19 cellular contexts compared by ENCODE assay signal in the genomic region with DNA sequence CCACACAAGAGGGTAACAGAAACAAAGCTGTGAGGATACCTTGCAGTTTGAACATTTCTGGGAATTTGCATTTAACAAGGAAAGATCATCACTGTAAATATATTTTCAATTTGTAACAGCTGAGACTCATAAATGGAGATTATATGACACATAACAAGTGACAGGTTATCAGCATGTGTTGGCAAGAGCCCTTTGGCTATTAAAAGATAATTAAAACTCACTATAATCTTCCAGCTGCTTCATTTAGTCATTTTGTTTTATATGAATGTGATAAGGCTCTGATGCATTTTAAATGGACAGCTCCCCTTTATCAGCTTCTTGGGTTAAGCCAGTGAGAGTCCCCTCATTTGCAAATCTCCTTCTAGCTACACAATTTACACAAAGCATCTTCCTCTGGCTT. TPM values are rescaled to one million over a fixed set of nuclear protein-coding genes. Genes with fewer than 3 reads are reported as not detected.
DNase-seq lines count a peak whose midpoint lies in the region; TF ChIP-seq lines count a peak whose summit lies in the region.
"Had no signal": no experiment of that assay in that cellular context is flagged by ENCODE, and none has a peak within 500 bp of the region (broad histone marks: within the 10 kb centered on the region; RNA-seq: fewer than 3 reads in every experiment).

No MANE protein-coding gene starts in this region.

- in situ Hi-C loops in HAP-1 (cut with MboI; ENCODE audit: low sequenced_read_pairs): no loop called here

- H2BK12ac ChIP-seq in trophoblast cell (ENCODE audit: low read length): no peak overlapping the region

- no peak overlapping the region for H4K12ac ChIP-seq in trophoblast cell (ENCODE audit: low read depth, low read length)

- DNase-seq in NCI-H69 (lab: John Stamatoyannopoulos, UW): peak; percentile 34
- peak; percentile 71 for DNase-seq in fibroblast of villous mesenchyme (ENCODE audit: low read depth)
- no peak for DNase-seq in tibial artery
- DNase-seq in trophoblast cell: no peak
- no peak for DNase-seq in SK-N-DZ (ENCODE audit: low spot score)
- DNase-seq in HAP-1 (ENCODE audit: low spot score in 2 of 2): no peak
- DNase-seq in GM03348 (ENCODE audit: low spot score): no peak
- DNase-seq: activated B cell treated with CpG ODN at 0.5 μM for 24 hours; activated CD4-positive, alpha-beta T cell treated with anti-CD3 and anti-CD28 coated beads, Interleukin-2, amount 50 U/mL, for 48 hours; activated CD8-positive, alpha-beta memory T cell treated with anti-CD3 and anti-CD28 coated beads, Interleukin-2, amount 50 U/mL, for 48 hours; DND-41; MG63; NK-92 treated with Interleukin-12 subunit alpha and Interleukin-12 subunit beta, amount 100 ng/mL, for 24 hours; SHP77; T1000 had no signal

- no peak for TF ChIP-seq EP300 in neural cell (conservative IDR thresholded peaks at IDR 0.05; ENCODE audit: poor library complexity, severe bottlenecking)

- H3K23ac ChIP-seq in trophoblast cell (ENCODE audit: low read length): no peak overlapping the region

- H3K4ac ChIP-seq in trophoblast cell (ENCODE audit: low read depth, low read length): no peak overlapping the region

- H3K4me3 ChIP-seq in fibroblast of villous mesenchyme (ENCODE audit: low read depth, low read length) (no peak overlapping the region), neural cell (ENCODE audit: low read length) (no peak overlapping the region), tibial artery (no peak overlapping the region), trophoblast cell (ENCODE audit: low read depth, low read length) (no peak overlapping the region), HAP-1 (no peak overlapping the region)
- H3K4me3 ChIP-seq: ascending aorta, K562, MG63 had no signal

- H3K27ac ChIP-seq in neural cell (ENCODE audit: low read length) (peak overlapping the region; percentile 18), tibial artery (peak overlapping the region; percentile 35 to 41), trophoblast cell (ENCODE audit: low read depth, low read length) (no peak overlapping the region)
- H3K27ac ChIP-seq: C4-2B had no signal

- H3F3A ChIP-seq in neural cell (ENCODE audit: insufficient read depth, low read length, poor library complexity, severe bottlenecking): no peaks in the 10 kb centered on the region

- H3K9me2 ChIP-seq in neural cell (ENCODE audit: insufficient read depth, low read length): no peaks in the 10 kb centered on the region

- H3K18ac ChIP-seq in trophoblast cell (ENCODE audit: low read length): no peak overlapping the region

- H4K20me1 ChIP-seq in neural cell (ENCODE audit: insufficient read depth): no peaks in the 10 kb centered on the region

- H2AFZ ChIP-seq in neural cell (ENCODE audit: low read depth, low read length) (no peak overlapping the region), trophoblast cell (ENCODE audit: insufficient read depth, low read length, poor library complexity) (no peak overlapping the region)

- H3K27me3 ChIP-seq in neural cell (ENCODE audit: insufficient read depth, low read depth, low read length) (no peaks in the 10 kb centered on the region), tibial artery (no peaks in the 10 kb centered on the region), trophoblast cell (ENCODE audit: insufficient read depth, low read length) (no peaks in the 10 kb centered on the region), HAP-1 (ENCODE audit: low read depth) (no peaks in the 10 kb centered on the region)
- H3K27me3 ChIP-seq: ascending aorta, MG63 had no signal

- no peak for TF ChIP-seq RAD21 in neural cell (conservative IDR thresholded peaks at IDR 0.05)

- H4K91ac ChIP-seq in trophoblast cell (ENCODE audit: low read depth, low read length): no peak overlapping the region

- H3K9me3 ChIP-seq in neural cell (ENCODE audit: low read length) (no peaks in the 10 kb centered on the region), tibial artery (no peaks in the 10 kb centered on the region), trophoblast cell (ENCODE audit: insufficient read depth, low read depth, low read length) (no peaks in the 10 kb centered on the region), HAP-1 (no peaks in the 10 kb centered on the region)
- H3K9me3 ChIP-seq: ascending aorta, MG63 had no signal

- H3K79me2 ChIP-seq in neural cell (replicated peaks; ENCODE audit: insufficient read depth, low read length) (no peaks in the 10 kb centered on the region), trophoblast cell (ENCODE audit: control insufficient read depth, insufficient read depth, low read length, poor library complexity) (no peaks in the 10 kb centered on the region)

- peaks cover 2% of the 10 kb centered on the region for H3K79me1 ChIP-seq in trophoblast cell (ENCODE audit: low read length)

- no peak overlapping the region for H2AK5ac ChIP-seq in trophoblast cell (ENCODE audit: low read length)

- H2BK5ac ChIP-seq in trophoblast cell (ENCODE audit: low read depth, low read length, poor library complexity): no peak overlapping the region

- no peak overlapping the region for H3K14ac ChIP-seq in trophoblast cell (ENCODE audit: low read length)

- H3K36me3 ChIP-seq in neural cell (ENCODE audit: insufficient read depth, low read length) (no peaks in the 10 kb centered on the region), tibial artery (no peaks in the 10 kb centered on the region), trophoblast cell (ENCODE audit: control insufficient read depth in 1 of 2, insufficient read depth in 2 of 2, low read length in 2 of 2) (peaks cover 0 to 5% of the 10 kb centered on the region in 2 experiments), HAP-1 (replicated peaks) (no peaks in the 10 kb centered on the region)
- H3K36me3 ChIP-seq: ascending aorta had no signal

- intact Hi-C loops in tibial artery (cut with DNase I; ENCODE audit: low total_unique reads): no loop called here

- TF ChIP-seq CTCF in fibroblast of villous mesenchyme (IDR thresholded peaks at IDR 0.05; ENCODE audit: insufficient read depth, low read depth, low read length): no peak
- TF ChIP-seq CTCF in neural cell (IDR thresholded peaks at IDR 0.05; ENCODE audit: poor library complexity, severe bottlenecking): no peak
- TF ChIP-seq CTCF in tibial artery (IDR thresholded peaks at IDR 0.05): no peak

- H3K4me2 ChIP-seq in neural cell (ENCODE audit: low read length) (peak overlapping the region; percentile 12), trophoblast cell (ENCODE audit: low read length) (no peak overlapping the region)

- H3K4me1 ChIP-seq in tibial artery: peaks cover 0 to 44% (median 28%) of the 10 kb centered on the region in 4 donors
- peaks cover 3 to 13% of the 10 kb centered on the region in 2 experiments for H3K4me1 ChIP-seq in trophoblast cell (ENCODE audit: control insufficient read depth in 1 of 2, insufficient read depth in 2 of 2, low read length in 2 of 2)
- H3K4me1 ChIP-seq in HAP-1: peaks cover 10% of the 10 kb centered on the region
- H3K4me1 ChIP-seq: ascending aorta had no signal

- H4K8ac ChIP-seq in trophoblast cell (ENCODE audit: low read depth, low read length): no peak overlapping the region

- no peak overlapping the region for H3K9ac ChIP-seq in neural cell (ENCODE audit: low read length)
- no peak overlapping the region for H3K9ac ChIP-seq in trophoblast cell (ENCODE audit: low read length)

- no peak overlapping the region for H2BK120ac ChIP-seq in trophoblast cell (ENCODE audit: insufficient read depth, low read length, poor library complexity)

TF ChIP-seq in neural cell, 6 proteins besides CTCF, POLR2A, EP300 and RAD21:
- TF ChIP-seq SMC3 (conservative IDR thresholded peaks at IDR 0.05; ENCODE audit: poor library complexity): no peak
- no peak for TF ChIP-seq POLR2AphosphoS5 (IDR thresholded peaks at IDR 0.05)
- TF ChIP-seq MXI1 (conservative IDR thresholded peaks at IDR 0.05; ENCODE audit: poor library complexity, severe bottlenecking): no peak
- no peak for TF ChIP-seq TAF1 (IDR thresholded peaks at IDR 0.05; ENCODE audit: low read depth)
- TF ChIP-seq EZH2 (IDR thresholded peaks at IDR 0.05; ENCODE audit: borderline replicate concordance, insufficient read depth, low read length, poor library complexity, severe bottlenecking): no peak
- TF ChIP-seq, protein P1, sequence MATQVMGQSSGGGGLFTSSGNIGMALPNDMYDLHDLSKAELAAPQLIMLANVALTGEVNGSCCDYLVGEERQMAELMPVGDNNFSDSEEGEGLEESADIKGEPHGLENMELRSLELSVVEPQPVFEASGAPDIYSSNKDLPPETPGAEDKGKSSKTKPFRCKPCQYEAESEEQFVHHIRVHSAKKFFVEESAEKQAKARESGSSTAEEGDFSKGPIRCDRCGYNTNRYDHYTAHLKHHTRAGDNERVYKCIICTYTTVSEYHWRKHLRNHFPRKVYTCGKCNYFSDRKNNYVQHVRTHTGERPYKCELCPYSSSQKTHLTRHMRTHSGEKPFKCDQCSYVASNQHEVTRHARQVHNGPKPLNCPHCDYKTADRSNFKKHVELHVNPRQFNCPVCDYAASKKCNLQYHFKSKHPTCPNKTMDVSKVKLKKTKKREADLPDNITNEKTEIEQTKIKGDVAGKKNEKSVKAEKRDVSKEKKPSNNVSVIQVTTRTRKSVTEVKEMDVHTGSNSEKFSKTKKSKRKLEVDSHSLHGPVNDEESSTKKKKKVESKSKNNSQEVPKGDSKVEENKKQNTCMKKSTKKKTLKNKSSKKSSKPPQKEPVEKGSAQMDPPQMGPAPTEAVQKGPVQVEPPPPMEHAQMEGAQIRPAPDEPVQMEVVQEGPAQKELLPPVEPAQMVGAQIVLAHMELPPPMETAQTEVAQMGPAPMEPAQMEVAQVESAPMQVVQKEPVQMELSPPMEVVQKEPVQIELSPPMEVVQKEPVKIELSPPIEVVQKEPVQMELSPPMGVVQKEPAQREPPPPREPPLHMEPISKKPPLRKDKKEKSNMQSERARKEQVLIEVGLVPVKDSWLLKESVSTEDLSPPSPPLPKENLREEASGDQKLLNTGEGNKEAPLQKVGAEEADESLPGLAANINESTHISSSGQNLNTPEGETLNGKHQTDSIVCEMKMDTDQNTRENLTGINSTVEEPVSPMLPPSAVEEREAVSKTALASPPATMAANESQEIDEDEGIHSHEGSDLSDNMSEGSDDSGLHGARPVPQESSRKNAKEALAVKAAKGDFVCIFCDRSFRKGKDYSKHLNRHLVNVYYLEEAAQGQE (IDR thresholded peaks at IDR 0.05; ENCODE audit: borderline replicate concordance): no peak

RNA-seq across cellular contexts. Expression of a gene that starts 27.8 kb away (rescaled TPM):
- total RNA-seq in fibroblast of villous mesenchyme: 48.0 and 52.2 TPM in 2 replicates
- polyA plus RNA-seq in neural cell: 0.05 TPM in 1 of 2 replicates, not detected in the other
- polyA minus RNA-seq in neural cell: 0.23 and 0.73 TPM in 2 replicates
- polyA plus RNA-seq in trophoblast cell (2013): 3.3 and 3.6 TPM in 2 replicates
- 1.2 and 2.8 TPM in 2 replicates for polyA plus RNA-seq in SK-N-DZ (2014; cell fraction: cytosol; rRNA removed)
- 1.7 and 2.4 TPM in 2 replicates for polyA plus RNA-seq in SK-N-DZ (2014; cell fraction: nucleus; rRNA removed)
- polyA plus RNA-seq: K562 had no signal

Comparison
In these comparisons a context has a peak if more than half of its experiments do, and no peak if none do; other contexts are left out.
1. DNase-seq: peak in NCI-H69 (single experiment) and fibroblast of villous mesenchyme (single experiment); none in tibial artery (0 of 2), trophoblast cell (0 of 2), SK-N-DZ (single experiment), HAP-1 (0 of 2) and GM03348 (single experiment).